In the genomic region with DNA sequence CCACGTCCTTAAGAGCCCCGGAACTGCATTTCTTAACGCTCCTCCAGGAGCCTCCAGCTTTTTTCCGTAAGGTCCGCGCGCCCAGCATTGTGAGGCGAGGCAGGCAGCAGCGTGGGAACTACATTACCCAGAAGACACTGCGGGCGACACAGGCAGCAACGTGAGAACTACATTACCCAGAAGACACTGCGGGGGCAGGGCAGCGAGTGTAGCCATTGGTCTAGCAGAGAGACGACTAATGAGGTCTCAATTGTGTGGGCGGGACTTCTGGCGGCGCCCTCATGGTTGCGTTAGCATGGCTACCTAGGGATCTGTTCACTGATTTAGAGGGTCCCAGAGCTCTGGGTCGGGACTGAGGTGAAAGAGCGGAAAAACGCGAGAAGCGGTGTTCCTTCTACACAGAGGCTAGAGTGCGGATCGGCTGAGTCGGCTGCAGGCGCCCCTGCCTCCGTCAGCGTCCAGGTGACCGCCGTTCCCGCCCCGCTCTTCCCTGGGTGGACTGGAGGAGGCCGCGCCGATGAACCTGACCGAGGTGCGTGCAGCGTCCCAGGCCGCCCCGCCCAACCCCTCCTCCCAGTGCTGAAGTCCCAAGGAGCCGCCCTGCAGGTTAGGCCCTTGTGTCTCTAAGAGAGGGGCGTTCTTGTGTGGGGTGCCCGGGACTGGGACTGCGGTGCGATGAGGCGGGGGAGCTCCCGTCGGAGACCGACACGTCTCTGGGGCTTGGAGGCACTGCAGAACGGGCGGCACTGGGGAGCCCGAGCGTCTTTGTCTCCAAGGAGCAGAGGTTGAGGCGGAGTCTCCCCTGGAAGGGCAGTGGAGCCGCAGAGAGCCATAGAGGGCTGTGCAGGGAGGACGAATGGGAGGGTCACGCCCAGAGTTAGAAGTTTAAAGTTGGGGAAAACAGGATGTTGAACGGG, we compare ENCODE assay signal across 1 cellular context.
A peak's percentile ranks its signal among the peaks of the same experiment; 100 is the strongest.
TF ChIP-seq lines count a peak whose summit lies in the region.

A gene (plus strand): TSS at position 264 of the 917 bp plus-strand sequence. CDS start 254 bp downstream, at position 518.

TF ChIP-seq in HepG2, 621 proteins besides CTCF, POLR2A, EP300 and RAD21 (continued from another document and continues in another):
- no peak; the same call in 1 of the 2 replicates for TF ChIP-seq ESRRA (CRISPR knock-in tag; IDR thresholded peaks at IDR 0.05; ENCODE audit: low read depth)
- TF ChIP-seq, protein P1, sequence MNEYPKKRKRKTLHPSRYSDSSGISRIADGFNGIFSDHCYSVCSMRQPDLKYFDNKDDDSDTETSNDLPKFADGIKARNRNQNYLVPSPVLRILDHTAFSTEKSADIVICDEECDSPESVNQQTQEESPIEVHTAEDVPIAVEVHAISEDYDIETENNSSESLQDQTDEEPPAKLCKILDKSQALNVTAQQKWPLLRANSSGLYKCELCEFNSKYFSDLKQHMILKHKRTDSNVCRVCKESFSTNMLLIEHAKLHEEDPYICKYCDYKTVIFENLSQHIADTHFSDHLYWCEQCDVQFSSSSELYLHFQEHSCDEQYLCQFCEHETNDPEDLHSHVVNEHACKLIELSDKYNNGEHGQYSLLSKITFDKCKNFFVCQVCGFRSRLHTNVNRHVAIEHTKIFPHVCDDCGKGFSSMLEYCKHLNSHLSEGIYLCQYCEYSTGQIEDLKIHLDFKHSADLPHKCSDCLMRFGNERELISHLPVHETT (CRISPR knock-in tag; conservative IDR thresholded peaks at IDR 0.05): no peak; the same call in 1 of the 2 replicates
- TF ChIP-seq, protein P2, sequence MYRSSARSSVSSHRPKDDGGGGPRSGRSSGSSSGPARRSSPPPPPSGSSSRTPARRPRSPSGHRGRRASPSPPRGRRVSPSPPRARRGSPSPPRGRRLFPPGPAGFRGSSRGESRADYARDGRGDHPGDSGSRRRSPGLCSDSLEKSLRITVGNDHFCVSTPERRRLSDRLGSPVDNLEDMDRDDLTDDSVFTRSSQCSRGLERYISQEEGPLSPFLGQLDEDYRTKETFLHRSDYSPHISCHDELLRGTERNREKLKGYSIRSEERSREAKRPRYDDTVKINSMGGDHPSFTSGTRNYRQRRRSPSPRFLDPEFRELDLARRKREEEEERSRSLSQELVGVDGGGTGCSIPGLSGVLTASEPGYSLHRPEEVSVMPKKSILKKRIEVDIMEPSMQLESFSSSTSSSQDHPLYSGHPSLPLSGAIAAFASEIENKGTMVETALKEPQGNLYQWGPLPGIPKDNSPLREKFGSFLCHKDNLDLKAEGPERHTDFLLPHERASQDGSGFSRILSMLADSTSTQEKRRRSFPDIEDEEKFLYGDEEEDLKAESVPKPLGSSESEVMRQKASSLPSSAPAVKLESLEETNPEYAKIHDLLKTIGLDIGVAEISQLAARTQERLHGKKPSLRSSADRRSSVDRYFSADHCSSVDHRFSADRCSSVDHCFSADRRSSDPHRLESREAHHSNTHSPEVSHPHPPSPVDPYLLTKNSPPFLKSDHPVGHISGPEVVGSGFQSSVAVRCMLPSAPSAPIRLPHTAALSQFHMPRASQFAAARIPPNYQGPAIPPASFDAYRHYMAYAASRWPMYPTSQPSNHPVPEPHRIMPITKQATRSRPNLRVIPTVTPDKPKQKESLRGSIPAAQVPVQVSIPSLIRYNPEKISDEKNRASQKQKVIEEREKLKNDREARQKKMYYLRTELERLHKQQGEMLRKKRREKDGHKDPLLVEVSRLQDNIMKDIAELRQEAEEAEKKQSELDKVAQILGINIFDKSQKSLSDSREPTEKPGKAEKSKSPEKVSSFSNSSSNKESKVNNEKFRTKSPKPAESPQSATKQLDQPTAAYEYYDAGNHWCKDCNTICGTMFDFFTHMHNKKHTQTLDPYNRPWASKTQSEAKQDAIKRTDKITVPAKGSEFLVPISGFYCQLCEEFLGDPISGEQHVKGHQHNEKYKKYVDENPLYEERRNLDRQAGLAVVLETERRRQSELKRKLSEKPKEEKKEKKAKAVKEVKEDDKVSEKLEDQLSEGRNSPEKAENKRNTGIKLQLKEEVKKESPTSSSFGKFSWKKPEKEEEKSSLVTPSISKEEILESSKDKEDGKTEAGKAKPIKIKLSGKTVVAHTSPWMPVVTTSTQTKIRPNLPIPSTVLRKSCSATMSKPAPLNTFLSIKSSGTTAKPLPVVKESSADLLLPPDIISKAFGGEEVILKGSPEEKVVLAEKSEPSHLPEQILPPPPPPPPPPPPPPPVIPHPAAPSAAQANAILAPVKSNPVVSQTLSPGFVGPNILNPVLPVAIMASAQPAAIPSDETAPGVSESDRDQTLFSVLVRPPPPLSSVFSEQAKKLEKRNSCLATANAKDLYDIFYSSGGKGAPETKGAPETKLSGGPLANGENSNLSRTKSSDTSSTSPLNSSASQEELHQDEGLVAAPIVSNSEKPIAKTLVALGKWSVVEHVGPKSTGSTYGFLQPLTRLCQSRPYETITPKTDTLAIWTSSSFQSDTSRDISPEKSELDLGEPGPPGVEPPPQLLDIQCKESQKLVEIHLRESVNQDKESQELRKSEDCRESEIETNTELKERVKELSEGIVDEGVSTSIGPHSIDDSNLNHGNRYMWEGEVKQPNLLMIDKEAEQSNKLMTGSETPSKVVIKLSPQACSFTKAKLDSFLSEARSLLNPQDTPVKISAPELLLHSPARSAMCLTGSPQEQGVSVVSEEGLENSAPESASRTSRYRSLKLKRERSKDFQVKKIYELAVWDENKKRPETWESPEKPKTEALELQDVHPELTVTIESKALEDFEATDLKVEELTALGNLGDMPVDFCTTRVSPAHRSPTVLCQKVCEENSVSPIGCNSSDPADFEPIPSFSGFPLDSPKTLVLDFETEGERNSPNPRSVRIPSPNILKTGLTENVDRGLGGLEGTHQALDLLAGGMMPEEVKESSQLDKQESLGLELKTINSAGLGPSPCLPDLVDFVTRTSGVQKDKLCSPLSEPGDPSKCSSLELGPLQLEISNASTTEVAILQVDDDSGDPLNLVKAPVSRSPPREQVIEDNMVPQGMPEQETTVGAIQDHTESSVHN (CRISPR knock-in tag; IDR thresholded peaks at IDR 0.05): 0 out of 2 replicates have a peak, but pooled peaks have one; percentile 59
- peak; percentile 87 for TF ChIP-seq DMAP1 (CRISPR knock-in tag; IDR thresholded peaks at IDR 0.05)
- no peak for TF ChIP-seq RBAK (CRISPR knock-in tag; IDR thresholded peaks at IDR 0.05)
- TF ChIP-seq ZNF772 (CRISPR knock-in tag; IDR thresholded peaks at IDR 0.05): 0 out of 2 replicates have a peak, but pooled peaks have one; percentile 27
- no peak for TF ChIP-seq ZNF644 (CRISPR knock-in tag; IDR thresholded peaks at IDR 0.05; ENCODE audit: low read depth)
- TF ChIP-seq ZNF768 (CRISPR knock-in tag; IDR thresholded peaks at IDR 0.05): no peak; the same call in 1 of the 2 replicates
- TF ChIP-seq, protein P3, sequence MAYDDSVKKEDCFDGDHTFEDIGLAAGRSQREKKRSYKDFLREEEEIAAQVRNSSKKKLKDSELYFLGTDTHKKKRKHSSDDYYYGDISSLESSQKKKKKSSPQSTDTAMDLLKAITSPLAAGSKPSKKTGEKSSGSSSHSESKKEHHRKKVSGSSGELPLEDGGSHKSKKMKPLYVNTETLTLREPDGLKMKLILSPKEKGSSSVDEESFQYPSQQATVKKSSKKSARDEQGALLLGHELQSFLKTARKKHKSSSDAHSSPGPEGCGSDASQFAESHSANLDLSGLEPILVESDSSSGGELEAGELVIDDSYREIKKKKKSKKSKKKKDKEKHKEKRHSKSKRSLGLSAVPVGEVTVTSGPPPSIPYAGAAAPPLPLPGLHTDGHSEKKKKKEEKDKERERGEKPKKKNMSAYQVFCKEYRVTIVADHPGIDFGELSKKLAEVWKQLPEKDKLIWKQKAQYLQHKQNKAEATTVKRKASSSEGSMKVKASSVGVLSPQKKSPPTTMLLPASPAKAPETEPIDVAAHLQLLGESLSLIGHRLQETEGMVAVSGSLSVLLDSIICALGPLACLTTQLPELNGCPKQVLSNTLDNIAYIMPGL (CRISPR knock-in tag; IDR thresholded peaks at IDR 0.05; ENCODE audit: borderline replicate concordance in 1 of 2, low read depth in 1 of 2): peak; percentile 24 to 84; a peak in 3 of 4 replicates
- TF ChIP-seq SAP130 (CRISPR knock-in tag; IDR thresholded peaks at IDR 0.05; ENCODE audit: low read depth): peak; percentile 90
- TF ChIP-seq HOXD1 (CRISPR knock-in tag; IDR thresholded peaks at IDR 0.05): no peak
- no peak for TF ChIP-seq ZNF12 (CRISPR knock-in tag; IDR thresholded peaks at IDR 0.05)
- TF ChIP-seq CCAR2 (optimal IDR thresholded peaks at IDR 0.05; ENCODE audit: low read depth, low read length): no peak
- 0 out of 2 replicates have a peak, but pooled peaks have one; percentile 16 for TF ChIP-seq ZNF225 (CRISPR knock-in tag; IDR thresholded peaks at IDR 0.05)
- no peak for TF ChIP-seq SSRP1 (CRISPR knock-in tag; IDR thresholded peaks at IDR 0.05)
- TF ChIP-seq MZF1 (CRISPR knock-in tag; IDR thresholded peaks at IDR 0.05; ENCODE audit: borderline replicate concordance): no peak
- TF ChIP-seq IKZF4 (CRISPR knock-in tag; IDR thresholded peaks at IDR 0.05; ENCODE audit: borderline replicate concordance, low read depth, not compliant biosample characterization): no peak
- no peak; the same call in 1 of the 2 replicates for TF ChIP-seq ZSCAN21 (CRISPR knock-in tag; IDR thresholded peaks at IDR 0.05; ENCODE audit: borderline replicate concordance)
- TF ChIP-seq KDM4B (CRISPR knock-in tag; IDR thresholded peaks at IDR 0.05): peak; percentile 48; the same call in 1 of the 2 replicates
- no peak for TF ChIP-seq CENPT (CRISPR knock-in tag; IDR thresholded peaks at IDR 0.05; ENCODE audit: low read depth)
- peak; percentile 76; the same call in 1 of the 2 replicates for TF ChIP-seq ELF1 (CRISPR knock-in tag; IDR thresholded peaks at IDR 0.05)
- TF ChIP-seq, protein P4, sequence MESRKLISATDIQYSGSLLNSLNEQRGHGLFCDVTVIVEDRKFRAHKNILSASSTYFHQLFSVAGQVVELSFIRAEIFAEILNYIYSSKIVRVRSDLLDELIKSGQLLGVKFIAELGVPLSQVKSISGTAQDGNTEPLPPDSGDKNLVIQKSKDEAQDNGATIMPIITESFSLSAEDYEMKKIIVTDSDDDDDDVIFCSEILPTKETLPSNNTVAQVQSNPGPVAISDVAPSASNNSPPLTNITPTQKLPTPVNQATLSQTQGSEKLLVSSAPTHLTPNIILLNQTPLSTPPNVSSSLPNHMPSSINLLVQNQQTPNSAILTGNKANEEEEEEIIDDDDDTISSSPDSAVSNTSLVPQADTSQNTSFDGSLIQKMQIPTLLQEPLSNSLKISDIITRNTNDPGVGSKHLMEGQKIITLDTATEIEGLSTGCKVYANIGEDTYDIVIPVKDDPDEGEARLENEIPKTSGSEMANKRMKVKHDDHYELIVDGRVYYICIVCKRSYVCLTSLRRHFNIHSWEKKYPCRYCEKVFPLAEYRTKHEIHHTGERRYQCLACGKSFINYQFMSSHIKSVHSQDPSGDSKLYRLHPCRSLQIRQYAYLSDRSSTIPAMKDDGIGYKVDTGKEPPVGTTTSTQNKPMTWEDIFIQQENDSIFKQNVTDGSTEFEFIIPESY (CRISPR knock-in tag; IDR thresholded peaks at IDR 0.05): peak; percentile 16; the same call in 1 of the 2 replicates
- TF ChIP-seq, protein P5, sequence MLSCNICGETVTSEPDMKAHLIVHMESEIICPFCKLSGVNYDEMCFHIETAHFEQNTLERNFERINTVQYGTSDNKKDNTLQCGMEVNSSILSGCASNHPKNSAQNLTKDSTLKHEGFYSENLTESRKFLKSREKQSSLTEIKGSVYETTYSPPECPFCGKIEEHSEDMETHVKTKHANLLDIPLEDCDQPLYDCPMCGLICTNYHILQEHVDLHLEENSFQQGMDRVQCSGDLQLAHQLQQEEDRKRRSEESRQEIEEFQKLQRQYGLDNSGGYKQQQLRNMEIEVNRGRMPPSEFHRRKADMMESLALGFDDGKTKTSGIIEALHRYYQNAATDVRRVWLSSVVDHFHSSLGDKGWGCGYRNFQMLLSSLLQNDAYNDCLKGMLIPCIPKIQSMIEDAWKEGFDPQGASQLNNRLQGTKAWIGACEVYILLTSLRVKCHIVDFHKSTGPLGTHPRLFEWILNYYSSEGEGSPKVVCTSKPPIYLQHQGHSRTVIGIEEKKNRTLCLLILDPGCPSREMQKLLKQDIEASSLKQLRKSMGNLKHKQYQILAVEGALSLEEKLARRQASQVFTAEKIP (CRISPR knock-in tag; IDR thresholded peaks at IDR 0.05; ENCODE audit: borderline replicate concordance): no peak
- TF ChIP-seq, protein P6, sequence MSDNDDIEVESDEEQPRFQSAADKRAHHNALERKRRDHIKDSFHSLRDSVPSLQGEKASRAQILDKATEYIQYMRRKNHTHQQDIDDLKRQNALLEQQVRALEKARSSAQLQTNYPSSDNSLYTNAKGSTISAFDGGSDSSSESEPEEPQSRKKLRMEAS (IDR thresholded peaks at IDR 0.05): peak; percentile 82
- peak; percentile 75; the same call in 1 of the 2 replicates for TF ChIP-seq HIVEP1 (CRISPR knock-in tag; IDR thresholded peaks at IDR 0.05)
- TF ChIP-seq, protein P7, sequence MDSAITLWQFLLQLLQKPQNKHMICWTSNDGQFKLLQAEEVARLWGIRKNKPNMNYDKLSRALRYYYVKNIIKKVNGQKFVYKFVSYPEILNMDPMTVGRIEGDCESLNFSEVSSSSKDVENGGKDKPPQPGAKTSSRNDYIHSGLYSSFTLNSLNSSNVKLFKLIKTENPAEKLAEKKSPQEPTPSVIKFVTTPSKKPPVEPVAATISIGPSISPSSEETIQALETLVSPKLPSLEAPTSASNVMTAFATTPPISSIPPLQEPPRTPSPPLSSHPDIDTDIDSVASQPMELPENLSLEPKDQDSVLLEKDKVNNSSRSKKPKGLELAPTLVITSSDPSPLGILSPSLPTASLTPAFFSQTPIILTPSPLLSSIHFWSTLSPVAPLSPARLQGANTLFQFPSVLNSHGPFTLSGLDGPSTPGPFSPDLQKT (CRISPR knock-in tag; IDR thresholded peaks at IDR 0.05; ENCODE audit: borderline replicate concordance): no peak
- no peak for TF ChIP-seq ZNF749 (CRISPR knock-in tag; IDR thresholded peaks at IDR 0.05; ENCODE audit: borderline replicate concordance)
- TF ChIP-seq ZNF224 (CRISPR knock-in tag; IDR thresholded peaks at IDR 0.05): peak; percentile 9; the same call in 1 of the 2 replicates
- no peak for TF ChIP-seq SMAD9 (CRISPR knock-in tag; IDR thresholded peaks at IDR 0.05)
- TF ChIP-seq KMT2A (CRISPR knock-in tag; IDR thresholded peaks at IDR 0.05): peak; percentile 75; the same call in 1 of the 2 replicates
- TF ChIP-seq TRIM24 (CRISPR knock-in tag; IDR thresholded peaks at IDR 0.05): no peak
- no peak for TF ChIP-seq RORA (CRISPR knock-in tag; IDR thresholded peaks at IDR 0.05)
- TF ChIP-seq SP140L (CRISPR knock-in tag; IDR thresholded peaks at IDR 0.05; ENCODE audit: borderline replicate concordance): no peak
- peak; percentile 62 for TF ChIP-seq RBFOX2 (IDR thresholded peaks at IDR 0.05; ENCODE audit: low read depth, low read length)
- TF ChIP-seq ARID2 (CRISPR knock-in tag; IDR thresholded peaks at IDR 0.05; ENCODE audit: borderline replicate concordance): 0 out of 2 replicates have a peak, but pooled peaks have one; percentile 3
- peak; percentile 9; the same call in 1 of the 2 replicates for TF ChIP-seq ZBTB7A (CRISPR knock-in tag; IDR thresholded peaks at IDR 0.05)
- no peak for TF ChIP-seq PHB2 (IDR thresholded peaks at IDR 0.05; ENCODE audit: partially characterized antibody)
- no peak for TF ChIP-seq ZNF598 (CRISPR knock-in tag; IDR thresholded peaks at IDR 0.05; ENCODE audit: borderline replicate concordance)
- no peak for TF ChIP-seq ZNF263 (CRISPR knock-in tag; IDR thresholded peaks at IDR 0.05)
